12 cellular contexts compared by ENCODE assay signal in the genomic region with DNA sequence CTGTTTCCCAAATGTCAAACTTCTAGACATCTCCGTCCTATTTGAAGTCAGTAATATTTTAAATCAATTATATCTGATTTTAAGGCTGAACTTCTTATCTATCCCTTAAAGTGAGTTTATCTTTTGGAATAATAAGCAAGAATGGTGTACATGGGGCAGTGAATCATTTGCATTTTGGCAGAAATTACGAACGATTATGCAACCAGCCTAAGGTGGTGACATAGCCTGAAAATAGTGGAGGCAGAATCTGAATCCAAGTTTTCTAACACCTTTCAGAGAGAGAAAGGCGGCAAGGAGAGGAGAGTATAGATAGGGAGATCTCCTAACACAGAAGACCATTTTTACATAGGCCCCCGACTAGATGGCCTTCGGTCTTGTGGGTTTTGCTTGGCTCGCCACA.
"Had no signal": no experiment of that assay in that cellular context is flagged by ENCODE, and none has a peak within 500 bp of the region (broad histone marks: within the 10 kb centered on the region; RNA-seq: fewer than 3 reads in every experiment).

No MANE protein-coding gene starts in this region.

- DNase-seq: activated CD4-positive, alpha-beta T cell treated with anti-CD3 and anti-CD28 coated beads, Interleukin-2, amount 50 U/mL, for 1 hour; activated naive CD8-positive, alpha-beta T cell treated with anti-CD3 and anti-CD28 coated beads for 36 hours; cerebellar nuclear complex; midbrain; right lobe of liver; stimulated activated naive CD8-positive, alpha-beta T cell treated with anti-CD3 and anti-CD28 coated beads, Interleukin-15, amount 100 ng/mL, for 72 hours; T-helper 9 cell; upper lobe of left lung had no signal

- H3K27ac ChIP-seq: gastroesophageal sphincter, right lobe of liver, upper lobe of left lung had no signal

- H3K27ac Mint-ChIP-seq: activated naive CD8-positive, alpha-beta T cell treated with anti-CD3 and anti-CD28 coated beads for 36 hours; activated T-helper 1 cell treated with anti-CD3 and anti-CD28 coated beads, Interleukin-12 subunit alpha, Interleukin-12 subunit beta, Interleukin-2, Interleukin-4 antibody, amounts not matched to agents 30 ng/mL and 10 ng/mL and 1 ng/mL, durations not matched to agents 14 hours and 24 hours and 36 hours; brain had no signal

- H3K4me1 ChIP-seq: gastroesophageal sphincter, right lobe of liver had no signal

- H3K4me3 ChIP-seq: gastroesophageal sphincter, right lobe of liver, upper lobe of left lung had no signal

- H3K36me3 ChIP-seq: right lobe of liver had no signal

- H3K36me3 Mint-ChIP-seq: brain had no signal

- H3K27me3 ChIP-seq: gastroesophageal sphincter, right lobe of liver, upper lobe of left lung had no signal

- H3K9me3 ChIP-seq: gastroesophageal sphincter, right lobe of liver, upper lobe of left lung had no signal

- H3K27me3 Mint-ChIP-seq: activated naive CD8-positive, alpha-beta T cell treated with anti-CD3 and anti-CD28 coated beads for 36 hours; brain; stimulated activated naive CD8-positive, alpha-beta T cell treated with anti-CD3 and anti-CD28 coated beads, Interleukin-15, amount 100 ng/mL, for 72 hours had no signal

- H3K4me3 Mint-ChIP-seq: activated naive CD8-positive, alpha-beta T cell treated with anti-CD3 and anti-CD28 coated beads for 36 hours; activated T-helper 1 cell treated with anti-CD3 and anti-CD28 coated beads, Interleukin-12 subunit alpha, Interleukin-12 subunit beta, Interleukin-2, Interleukin-4 antibody, amounts not matched to agents 30 ng/mL and 10 ng/mL and 1 ng/mL, durations not matched to agents 14 hours and 24 hours and 36 hours; brain; neural crest cell; stimulated activated naive CD8-positive, alpha-beta T cell treated with anti-CD3 and anti-CD28 coated beads, Interleukin-15, amount 100 ng/mL, for 72 hours had no signal

- H3K4me1 Mint-ChIP-seq: neural crest cell had no signal
